In the genomic region with DNA sequence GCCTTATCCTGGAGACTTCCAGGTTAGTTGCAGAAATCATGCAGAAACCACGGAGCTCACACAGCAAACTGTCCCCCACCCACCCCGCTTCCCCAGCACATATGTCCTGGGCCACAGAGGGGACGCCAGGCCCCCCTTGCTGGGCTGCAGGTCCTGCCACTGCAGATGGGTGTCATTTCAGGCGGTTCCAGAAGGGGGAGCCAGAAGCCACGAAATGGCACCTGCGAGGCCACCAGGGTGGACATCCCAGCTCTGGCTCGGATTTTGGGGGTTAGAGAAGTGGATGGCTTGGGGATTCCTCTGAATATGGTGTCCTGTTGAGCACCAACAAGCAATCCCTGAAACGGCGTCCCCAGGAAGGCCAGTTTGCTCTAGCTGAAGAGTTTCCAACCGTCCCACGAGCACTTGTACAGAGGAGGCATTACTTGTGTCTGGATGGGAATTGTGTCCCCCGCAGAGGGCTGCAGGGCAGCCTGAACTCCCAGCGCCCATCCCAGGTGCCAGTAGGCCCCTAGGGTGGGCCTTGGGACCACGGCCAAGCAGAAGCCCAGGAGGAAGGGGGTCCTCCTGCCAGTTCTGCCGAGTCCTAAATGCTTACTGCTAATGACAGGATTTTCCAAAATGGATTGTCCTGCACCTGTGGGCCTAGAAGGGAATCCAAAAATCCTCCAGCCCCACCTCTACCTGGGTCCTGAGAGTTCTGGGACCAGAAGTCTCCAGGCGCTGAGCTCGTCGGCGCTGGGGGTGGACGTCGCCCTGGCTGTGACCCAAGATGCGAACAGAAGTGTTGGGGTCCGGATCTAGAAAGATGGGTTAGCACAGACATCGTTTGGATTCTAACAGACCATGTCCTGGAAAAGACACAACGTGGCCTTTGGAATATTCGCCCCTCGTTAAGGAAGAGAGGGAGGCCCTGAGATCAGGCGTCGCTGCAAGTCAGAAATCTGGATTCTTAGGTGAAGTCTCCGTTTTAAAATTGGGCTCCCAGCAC, we compare ENCODE assay signal across 7 cellular contexts. TPM values are rescaled to one million over a fixed set of nuclear protein-coding genes. Genes with fewer than 3 reads are reported as not detected.
DNase-seq lines count a peak whose midpoint lies in the region; ATAC-seq and TF ChIP-seq lines count a peak whose summit lies in the region.

No MANE protein-coding gene starts in this region.

- H3K27me3 ChIP-seq in RWPE2 (ENCODE audit: insufficient read depth, poor library complexity, severe bottlenecking) (no peaks in the 10 kb centered on the region), left ventricle myocardium inferior (ENCODE audit: low read depth) (peaks cover 6% of the 10 kb centered on the region)

- peaks cover 2% of the 10 kb centered on the region for H3K36me3 Mint-ChIP-seq in activated naive CD8-positive, alpha-beta T cell treated with anti-CD3 and anti-CD28 coated beads, Interleukin-2, amount 10 ng/mL, durations not matched to agents 7 days and 5 days

- H3K27ac Mint-ChIP-seq in activated naive CD8-positive, alpha-beta T cell treated with anti-CD3 and anti-CD28 coated beads, Interleukin-2, amount 10 ng/mL, durations not matched to agents 7 days and 5 days: no peak overlapping the region

- H3K4me3 ChIP-seq in RWPE2 (ENCODE audit: severe bottlenecking): no peak overlapping the region
- no peak overlapping the region for H3K4me3 ChIP-seq in left ventricle myocardium inferior

- no peaks in the 10 kb centered on the region for H3K27me3 Mint-ChIP-seq in activated naive CD8-positive, alpha-beta T cell treated with anti-CD3 and anti-CD28 coated beads, Interleukin-2, amount 10 ng/mL, durations not matched to agents 7 days and 5 days

- POLR2A ChIA-PET in HEK293T (lab: Yijun Ruan, JAX): no interaction called here
- POLR2A ChIA-PET in activated naive CD8-positive, alpha-beta T cell treated with anti-CD3 and anti-CD28 coated beads, Interleukin-2, amount 10 ng/mL, durations not matched to agents 7 days and 5 days (lab: Charles Lee): no interaction called here

- peak; percentile 47 for ATAC-seq in RWPE2 (ENCODE audit: low read depth)
- ATAC-seq in activated naive CD8-positive, alpha-beta T cell treated with anti-CD3 and anti-CD28 coated beads, Interleukin-2, amount 10 ng/mL, durations not matched to agents 7 days and 5 days (ENCODE audit: low read depth): peak; percentile 32
- peak; percentile 49 for ATAC-seq in sciatic nerve
- no peak for ATAC-seq in HG02588 (IDR thresholded peaks at IDR 0.05; ENCODE audit: unreplicated experiment)

- H3K36me3 ChIP-seq in RWPE2 (ENCODE audit: low read depth) (no peaks in the 10 kb centered on the region), left ventricle myocardium inferior (peaks cover 17% of the 10 kb centered on the region)

- no peak overlapping the region for H3K4me3 Mint-ChIP-seq in activated naive CD8-positive, alpha-beta T cell treated with anti-CD3 and anti-CD28 coated beads, Interleukin-2, amount 10 ng/mL, durations not matched to agents 7 days and 5 days

- CTCF ChIA-PET in HEK293T (lab: Yijun Ruan, JAX): interaction anchor here (0.7 to 1.3 kb wide), 3 partner anchors 32 to 1702 kb away, joined by 3 to 4 read pairs (median 3); no protein-coding TSS in a partner anchor

- H3K27ac ChIP-seq in RWPE2 (ENCODE audit: poor library complexity, severe bottlenecking): no peak overlapping the region
- no peak overlapping the region for H3K27ac ChIP-seq in left ventricle myocardium inferior (replicated peaks)

- H3K9me3 ChIP-seq in RWPE2 (ENCODE audit: severe bottlenecking): no peaks in the 10 kb centered on the region
- no peaks in the 10 kb centered on the region for H3K9me3 ChIP-seq in left ventricle myocardium inferior (replicated peaks)

- H3K4me1 ChIP-seq in RWPE2 (ENCODE audit: insufficient read depth, poor library complexity, severe bottlenecking): no peaks in the 10 kb centered on the region
- peaks cover 4% of the 10 kb centered on the region for H3K4me1 ChIP-seq in left ventricle myocardium inferior

- peaks cover 8% of the 10 kb centered on the region for H3K4me1 Mint-ChIP-seq in activated naive CD8-positive, alpha-beta T cell treated with anti-CD3 and anti-CD28 coated beads, Interleukin-2, amount 10 ng/mL, durations not matched to agents 7 days and 5 days

- peak; percentile 81 for TF ChIP-seq CTCF in RWPE2 (IDR thresholded peaks at IDR 0.05; ENCODE audit: poor library complexity, severe bottlenecking)
- peak; percentile 89 for TF ChIP-seq CTCF in left ventricle myocardium inferior (IDR thresholded peaks at IDR 0.05; ENCODE audit: borderline replicate concordance)

- no peaks in the 10 kb centered on the region for H3K9me3 Mint-ChIP-seq in activated naive CD8-positive, alpha-beta T cell treated with anti-CD3 and anti-CD28 coated beads, Interleukin-2, amount 10 ng/mL, durations not matched to agents 7 days and 5 days

- peak; percentile 60 for DNase-seq in ELR (ENCODE audit: low read depth)
- peak; percentile 67 for DNase-seq in HEK293T (ENCODE audit: extremely low spot score)
- DNase-seq in RWPE2 (ENCODE audit: low spot score): no peak
- peak; percentile 80 for DNase-seq in activated naive CD8-positive, alpha-beta T cell treated with anti-CD3 and anti-CD28 coated beads, Interleukin-2, amount 10 ng/mL, durations not matched to agents 7 days and 5 days
- peak; percentile 65 for DNase-seq in left ventricle myocardium inferior
- peak; percentile 88 for DNase-seq in sciatic nerve (ENCODE audit: low spot score)

- intact Hi-C loops in left ventricle myocardium inferior (cut with micrococcal nuclease): no loop called here
- intact Hi-C loops in sciatic nerve (cut with DNase I): loop anchor here (5.0 kb wide), 2 partner anchors 146 to 261 kb away; no protein-coding TSS in a partner anchor

TF ChIP-seq in HEK293T, 16 proteins besides CTCF, POLR2A, EP300 and RAD21:
- no peak for TF ChIP-seq FOXK2 (IDR thresholded peaks at IDR 0.05)
- TF ChIP-seq CTBP1 (IDR thresholded peaks at IDR 0.05; ENCODE audit: borderline replicate concordance): no peak
- TF ChIP-seq LEF1 (IDR thresholded peaks at IDR 0.05; ENCODE audit: borderline replicate concordance): no peak
- no peak for TF ChIP-seq TARDBP (IDR thresholded peaks at IDR 0.05)
- no peak for TF ChIP-seq ARNT (IDR thresholded peaks at IDR 0.05)
- TF ChIP-seq SUZ12 (IDR thresholded peaks at IDR 0.05): no peak

RNA-seq across cellular contexts. Expression of gene NFATC1, which starts 14.6 kb away (rescaled TPM):
- total RNA-seq in activated naive CD8-positive, alpha-beta T cell treated with anti-CD3 and anti-CD28 coated beads, Interleukin-2, amount 10 ng/mL, durations not matched to agents 7 days and 5 days: 10 to 100 TPM; 46.9 to 50.8 TPM
- total RNA-seq in left ventricle myocardium inferior (18.3 TPM), sciatic nerve (80.3 TPM)
